ENCODE assay signal across 23 cellular contexts in the genomic region with DNA sequence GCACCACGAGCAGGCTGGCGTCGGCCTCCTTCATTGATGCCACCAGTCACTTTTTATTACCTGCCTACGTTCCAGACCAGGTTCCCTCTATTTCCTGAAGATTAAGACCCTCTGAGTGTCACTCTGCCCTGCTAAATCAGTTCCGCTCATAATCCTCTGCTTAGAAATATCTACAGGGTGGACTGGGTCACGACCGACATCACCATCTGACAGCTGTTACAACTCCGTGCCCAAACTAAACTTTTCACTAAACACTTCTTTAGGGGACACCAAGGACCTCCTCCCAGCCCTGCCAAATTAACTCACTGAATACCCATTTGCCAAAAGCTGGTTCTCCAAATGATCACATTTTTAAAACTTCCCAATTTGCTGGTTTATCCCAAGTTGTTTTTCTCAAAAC.
"Had no signal": no experiment of that assay in that cellular context is flagged by ENCODE, and none has a peak within 500 bp of the region (broad histone marks: within the 10 kb centered on the region; RNA-seq: fewer than 3 reads in every experiment).

No MANE protein-coding gene starts in this region.

- H3K4me3 Mint-ChIP-seq: dendritic cell treated with granulocyte-macrophage colony-stimulating factor and Interleukin-4, amounts not matched to agents 40 ng/mL and 50 ng/mL, for 4 days; effector memory CD8-positive, alpha-beta T cell; endodermal cell had no signal

- H3K27me3 Mint-ChIP-seq: dendritic cell treated with granulocyte-macrophage colony-stimulating factor and Interleukin-4, amounts not matched to agents 40 ng/mL and 50 ng/mL, for 4 days had no signal

- H3K9me3 ChIP-seq: colonic mucosa, esophagus muscularis mucosa, gastrocnemius medialis had no signal

- H3K4me1 Mint-ChIP-seq: endodermal cell had no signal

- H3K4me1 ChIP-seq: colonic mucosa, esophagus muscularis mucosa, esophagus squamous epithelium, foreskin keratinocyte, gastrocnemius medialis, gastroesophageal sphincter, heart left ventricle, heart right ventricle had no signal

- H3K27ac ChIP-seq: colonic mucosa, coronary artery, dorsolateral prefrontal cortex, epithelial cell of prostate, esophagus muscularis mucosa, esophagus squamous epithelium, foreskin keratinocyte, gastrocnemius medialis, gastroesophageal sphincter, heart left ventricle, heart right ventricle had no signal

- H3K36me3 ChIP-seq: colonic mucosa, esophagus muscularis mucosa, esophagus squamous epithelium, gastrocnemius medialis, gastroesophageal sphincter, heart left ventricle, heart right ventricle had no signal

- H3K27ac Mint-ChIP-seq: dendritic cell treated with granulocyte-macrophage colony-stimulating factor and Interleukin-4, amounts not matched to agents 40 ng/mL and 50 ng/mL, for 4 days; effector memory CD8-positive, alpha-beta T cell; endodermal cell had no signal

- H3K4me3 ChIP-seq: colonic mucosa, coronary artery, dorsolateral prefrontal cortex, esophagus muscularis mucosa, esophagus squamous epithelium, gastrocnemius medialis, gastroesophageal sphincter, heart left ventricle, heart right ventricle had no signal

- DNase-seq: colonic mucosa; cortex of kidney; dermis blood vessel endothelial cell; dorsolateral prefrontal cortex; effector CD4-positive, alpha-beta T cell; effector CD8-positive, alpha-beta T cell; effector memory CD4-positive, alpha-beta T cell; effector memory CD8-positive, alpha-beta T cell; endodermal cell; erythroblast; esophagus squamous epithelium; foreskin fibroblast; foreskin keratinocyte; foreskin melanocyte; gastrocnemius medialis; glutamatergic neuron; heart left ventricle; heart right ventricle had no signal

- H3K27me3 ChIP-seq: colonic mucosa, esophagus squamous epithelium, foreskin keratinocyte, gastrocnemius medialis had no signal
